Comparison of ENCODE assay signal across 8 cellular contexts in the genomic region with DNA sequence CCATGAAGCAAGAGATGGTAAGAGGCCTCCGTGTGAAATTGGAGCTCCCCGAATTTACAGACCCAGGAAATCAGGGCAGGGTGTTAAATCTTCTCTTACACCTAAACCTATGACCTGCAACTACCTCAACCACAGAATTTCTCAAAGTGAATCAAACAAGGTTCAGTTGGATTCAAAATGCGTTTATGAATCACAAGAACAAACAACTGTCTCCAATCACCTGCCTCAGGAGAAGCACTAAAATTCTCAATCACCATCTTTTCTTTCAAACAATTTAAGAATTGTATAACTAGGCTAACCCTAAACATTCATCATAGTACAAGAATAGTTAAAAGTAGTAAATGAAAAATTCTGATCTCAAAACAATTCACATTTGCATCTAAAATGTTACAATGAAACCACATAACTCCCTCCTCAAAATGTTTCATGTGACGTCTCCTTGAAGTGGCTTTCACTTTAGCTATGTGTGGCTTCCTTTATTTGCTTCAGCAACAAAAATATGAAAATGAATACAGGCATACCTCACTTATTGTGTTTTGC. TPM values are rescaled to one million over a fixed set of nuclear protein-coding genes. Genes with fewer than 3 reads are reported as not detected.
DNase-seq lines count a peak whose midpoint lies in the region; ATAC-seq and TF ChIP-seq lines count a peak whose summit lies in the region.

No MANE protein-coding gene starts in this region.

- peaks cover 1% of the 10 kb centered on the region for H3K9me3 Mint-ChIP-seq in activated naive CD8-positive, alpha-beta T cell treated with anti-CD3 and anti-CD28 coated beads, Interleukin-2, amount 10 ng/mL, durations not matched to agents 7 days and 5 days

- H3K27me3 Mint-ChIP-seq in activated naive CD8-positive, alpha-beta T cell treated with anti-CD3 and anti-CD28 coated beads, Interleukin-2, amount 10 ng/mL, durations not matched to agents 7 days and 5 days = peaks cover 2% of the 10 kb centered on the region

- no peaks in the 10 kb centered on the region for H3K9me3 ChIP-seq in HAP-1

- H3K27me3 ChIP-seq in GM06990 (replicated peaks; ENCODE audit: control insufficient read depth, insufficient read depth, low read length) (no peaks in the 10 kb centered on the region), HAP-1 (ENCODE audit: low read depth) (no peaks in the 10 kb centered on the region)

- TF ChIP-seq CTCF in GM06990 (IDR thresholded peaks at IDR 0.05; ENCODE audit: insufficient read depth, low read length, poor library complexity, severe bottlenecking) = no peak

- H3K4me3 ChIP-seq in GM06990 (replicated peaks; ENCODE audit: low read depth, low read length) (no peak overlapping the region), HAP-1 (no peak overlapping the region)

- ATAC-seq in GM19438 (IDR thresholded peaks at IDR 0.05; ENCODE audit: low read depth, unreplicated experiment) (peak; percentile 88), HG03097 (IDR thresholded peaks at IDR 0.05; ENCODE audit: low FRiP score, unreplicated experiment) (peak; percentile 82), left lobe of liver (no peak)
- peak; percentile 85 for ATAC-seq in activated naive CD8-positive, alpha-beta T cell treated with anti-CD3 and anti-CD28 coated beads, Interleukin-2, amount 10 ng/mL, durations not matched to agents 7 days and 5 days (ENCODE audit: low read depth)

- in situ Hi-C loops in HAP-1 (cut with MboI; ENCODE audit: low sequenced_read_pairs) = loop anchor here (25.0 kb wide), 1 partner anchor 384 kb away; no protein-coding TSS in a partner anchor

- H3K4me1 ChIP-seq in HAP-1 = peaks cover 41% of the 10 kb centered on the region

- peak overlapping the region; percentile 87 for H3K27ac Mint-ChIP-seq in activated naive CD8-positive, alpha-beta T cell treated with anti-CD3 and anti-CD28 coated beads, Interleukin-2, amount 10 ng/mL, durations not matched to agents 7 days and 5 days

- POLR2A ChIA-PET in activated naive CD8-positive, alpha-beta T cell treated with anti-CD3 and anti-CD28 coated beads, Interleukin-2, amount 10 ng/mL, durations not matched to agents 7 days and 5 days (lab: Charles Lee) = interaction anchor here (0.7 to 3.5 kb wide), 2 partner anchors 19 to 97 kb away, joined by 3 to 16 read pairs; a partner anchor contains a TSS

- H3K36me3 Mint-ChIP-seq in activated naive CD8-positive, alpha-beta T cell treated with anti-CD3 and anti-CD28 coated beads, Interleukin-2, amount 10 ng/mL, durations not matched to agents 7 days and 5 days = peaks cover 10% of the 10 kb centered on the region

- peak overlapping the region; percentile 79 for H3K4me3 Mint-ChIP-seq in activated naive CD8-positive, alpha-beta T cell treated with anti-CD3 and anti-CD28 coated beads, Interleukin-2, amount 10 ng/mL, durations not matched to agents 7 days and 5 days

- DNase-seq in GM06990 (ENCODE audit: extremely low read depth, insufficient read length) (peak; percentile 25), amygdala (lab: John Stamatoyannopoulos, UW) (no peak), HAP-1 (ENCODE audit: low spot score in 2 of 2) (no peak), left lobe of liver (ENCODE audit: low spot score) (no peak), NCI-H2171 treated with DMSO at 0.1 percent for 48 hours (lab: John Stamatoyannopoulos, UW) (no peak)
- no peak for DNase-seq in activated naive CD8-positive, alpha-beta T cell treated with anti-CD3 and anti-CD28 coated beads, Interleukin-2, amount 10 ng/mL, durations not matched to agents 7 days and 5 days

- peaks cover 19% of the 10 kb centered on the region for H3K4me1 Mint-ChIP-seq in activated naive CD8-positive, alpha-beta T cell treated with anti-CD3 and anti-CD28 coated beads, Interleukin-2, amount 10 ng/mL, durations not matched to agents 7 days and 5 days

- H3K36me3 ChIP-seq in GM06990 (ENCODE audit: control insufficient read depth, insufficient read depth, low read length) (no peaks in the 10 kb centered on the region), HAP-1 (replicated peaks) (no peaks in the 10 kb centered on the region)

RNA-seq across cellular contexts. Expression of a gene that starts 19.2 kb away (rescaled TPM):
- 10 to 100 TPM; 31.1 to 33.4 TPM for total RNA-seq in activated naive CD8-positive, alpha-beta T cell treated with anti-CD3 and anti-CD28 coated beads, Interleukin-2, amount 10 ng/mL, durations not matched to agents 7 days and 5 days
- 11.1 TPM for total RNA-seq in left lobe of liver
